Comparison of ENCODE assay signal across 22 cellular contexts in the genomic region with DNA sequence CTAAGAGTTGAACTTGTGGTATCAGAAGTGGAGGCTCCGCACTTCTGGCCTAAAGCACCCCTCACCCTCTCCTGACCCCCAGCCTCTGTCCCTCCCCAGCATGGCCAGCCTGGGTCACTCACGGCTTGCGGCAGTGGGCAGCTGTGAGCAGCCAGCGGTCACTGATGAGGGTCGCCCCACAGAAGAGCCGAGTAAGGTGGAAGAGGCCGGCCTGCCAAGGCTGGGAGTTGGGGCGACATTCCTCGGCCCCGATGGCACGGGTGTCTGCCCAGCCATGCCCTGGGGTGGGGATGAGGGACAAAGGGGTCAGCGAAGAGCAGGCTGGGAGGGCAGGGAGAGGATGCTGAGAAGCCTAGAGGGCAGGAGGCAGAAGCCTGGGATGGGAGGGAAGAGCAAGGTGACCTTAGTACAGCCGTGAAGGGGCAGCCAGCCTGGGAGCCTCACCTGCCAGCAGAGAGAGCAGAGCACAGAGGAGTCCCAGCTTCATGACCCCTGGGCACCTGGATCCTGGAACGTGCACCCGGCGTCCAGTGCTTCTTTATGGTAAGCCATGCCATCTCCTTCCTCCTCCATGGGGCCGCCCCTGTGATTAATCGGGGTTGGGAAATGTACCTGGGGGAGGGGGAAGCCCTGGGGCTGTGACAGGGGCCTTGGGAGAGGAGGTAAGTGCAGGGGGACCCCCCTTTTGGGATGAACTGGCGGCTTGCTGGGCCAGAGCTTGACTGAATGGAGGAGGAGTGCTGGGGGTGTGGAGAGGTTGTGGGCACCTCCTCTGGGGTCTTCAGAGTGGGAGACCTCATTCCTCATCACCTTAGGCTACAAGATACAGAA. TPM values are rescaled to one million over a fixed set of nuclear protein-coding genes. Genes with fewer than 3 reads are reported as not detected.
DNase-seq lines count a peak whose midpoint lies in the region; ATAC-seq and TF ChIP-seq lines count a peak whose summit lies in the region.
"Had no signal": no experiment of that assay in that cellular context is flagged by ENCODE, and none has a peak within 500 bp of the region (broad histone marks: within the 10 kb centered on the region; RNA-seq: fewer than 3 reads in every experiment).

No MANE protein-coding gene starts in this region.

- H3K4me3 Mint-ChIP-seq in CD14-positive monocyte, result no peak overlapping the region
- no peak overlapping the region for H3K4me3 Mint-ChIP-seq in H9

- TF ChIP-seq POLR2A in esophagus squamous epithelium (IDR thresholded peaks at IDR 0.05) (no peak), sigmoid colon (IDR thresholded peaks at IDR 0.05) (no peak)

- H4K91ac ChIP-seq in H9 (ENCODE audit: insufficient read length, low read depth, low read length), result no peak overlapping the region

- no peak overlapping the region for H2BK20ac ChIP-seq in H9 (ENCODE audit: low read depth, low read length, poor library complexity, severe bottlenecking)

- no peaks in the 10 kb centered on the region for H4K20me1 ChIP-seq in H9 (ENCODE audit: control insufficient read depth, insufficient read depth, insufficient read length)

- no peak overlapping the region for H2BK120ac ChIP-seq in H9 (ENCODE audit: low read depth, low read length, poor library complexity, severe bottlenecking)

- peaks cover 0 to 2% (median 0%) of the 10 kb centered on the region in 7 donors for H3K9me3 Mint-ChIP-seq in CD14-positive monocyte
- H3K9me3 Mint-ChIP-seq in H9, result no peaks in the 10 kb centered on the region

- peaks cover 3% of the 10 kb centered on the region for H3K23me2 ChIP-seq in H9 (ENCODE audit: insufficient read length, low read depth, low read length, poor library complexity, severe bottlenecking)

- H2BK12ac ChIP-seq in H9 (ENCODE audit: insufficient read length, low read depth, low read length), result no peak overlapping the region

- H3K23ac ChIP-seq in H9 (ENCODE audit: insufficient read length, low read depth, low read length), result no peak overlapping the region

- no peak overlapping the region for H3K9ac ChIP-seq in H9 (ENCODE audit: extremely low read depth, insufficient read length, low read length)

- H3K56ac ChIP-seq in H9 (ENCODE audit: insufficient read length, low read depth, low read length), result no peak overlapping the region

- H3K4ac ChIP-seq in H9 (ENCODE audit: low read depth, low read length), result no peak overlapping the region

- no peak overlapping the region for H2AK5ac ChIP-seq in H9 (ENCODE audit: insufficient read length, low read length)

- no peak for ATAC-seq in HG03354 (IDR thresholded peaks at IDR 0.05; ENCODE audit: poor library complexity, severe bottlenecking, unreplicated experiment)
- ATAC-seq: GM12878 had no signal

- H3K27me3 Mint-ChIP-seq in CD14-positive monocyte (ENCODE audit: low read depth in 3 of 3) (peaks cover 14 to 36% (median 29%) of the 10 kb centered on the region in 3 donors), H9 (ENCODE audit: low read depth) (peaks cover 51% of the 10 kb centered on the region)

- H3K27ac Mint-ChIP-seq in CD14-positive monocyte (no peak overlapping the region), H9 (no peak overlapping the region)

- H3T11ph ChIP-seq in H9 (ENCODE audit: low read length), result no peak overlapping the region

- H3K27me3 ChIP-seq in H9 (ENCODE audit: insufficient read depth, low read length) (no peaks in the 10 kb centered on the region), esophagus squamous epithelium (peaks cover 0 to 58% (median 0%) of the 10 kb centered on the region in 4 donors), sigmoid colon (peaks cover 0 to 55% (median 21%) of the 10 kb centered on the region in 3 donors)

- WGBS in H9 (ENCODE audit: extremely low coverage, insufficient read length, low lambda C conversion rate), result no CpG with 5 or more reads among the region's 19 CpGs
- WGBS in esophagus squamous epithelium, 2 donors, result 44 to 52% methylated on average over 5 to 8 of the region's 19 CpGs
- 72 to 74% methylated on average over 19 of the region's 19 CpGs for WGBS in sigmoid colon, 2 donors

- no peak overlapping the region for H3K18ac ChIP-seq in H9 (ENCODE audit: insufficient read length, low read depth, low read length)

- no peak overlapping the region for H2BK5ac ChIP-seq in H9 (ENCODE audit: insufficient read length, low read length)

- H3K4me1 Mint-ChIP-seq in CD14-positive monocyte (no peaks in the 10 kb centered on the region), H9 (peaks cover 3 to 6% of the 10 kb centered on the region in 2 experiments; a peak in 3 of 4 replicates)

- H4K5ac ChIP-seq in H9 (ENCODE audit: insufficient read length, low read depth, low read length), result no peak overlapping the region

- no peak overlapping the region for H2AFZ ChIP-seq in H9 (ENCODE audit: low read length)

- no peak overlapping the region for H3K4me3 ChIP-seq in esophagus squamous epithelium
- no peak overlapping the region for H3K4me3 ChIP-seq in sigmoid colon
- H3K4me3 ChIP-seq: A549, GM12878 had no signal

- H3K79me1 ChIP-seq in H9 (ENCODE audit: insufficient read depth, low read depth, low read length, poor library complexity, severe bottlenecking), result no peaks in the 10 kb centered on the region

- no peak overlapping the region for H4K8ac ChIP-seq in H9 (replicated peaks; ENCODE audit: insufficient read length, low read depth, low read length)

- no peak for TF ChIP-seq EP300 in sigmoid colon (IDR thresholded peaks at IDR 0.05)

- TF ChIP-seq CTCF in CD14-positive monocyte (IDR thresholded peaks at IDR 0.05) (no peak), H9 (conservative IDR thresholded peaks at IDR 0.05) (no peak), esophagus squamous epithelium (IDR thresholded peaks at IDR 0.05) (no peak), sigmoid colon (IDR thresholded peaks at IDR 0.05) (no peak), GM10266 (IDR thresholded peaks at IDR 0.05; ENCODE audit: control insufficient read depth, insufficient read depth, low read depth, missing control alignments) (no peak)

- peaks cover 0 to 4% (median 0%) of the 10 kb centered on the region in 3 donors for H3K36me3 ChIP-seq in esophagus squamous epithelium
- no peaks in the 10 kb centered on the region for H3K36me3 ChIP-seq in sigmoid colon
- H3K36me3 ChIP-seq: BE2C had no signal

- DNase-seq in CD14-positive monocyte (ENCODE audit: low spot score) (peak; percentile 27), H9 (no peak), esophagus squamous epithelium (lab: John Stamatoyannopoulos, UW) (no peak), sigmoid colon (peak; percentile 44), GM10266 (ENCODE audit: extremely low spot score) (no peak), RKO (ENCODE audit: low spot score) (no peak)
- DNase-seq: BE2C; CD4-positive, CD25-positive, alpha-beta regulatory T cell; DMS79 treated with DMSO at 0.1 percent for 48 hours; HCEC 1CT; KG1; NCI-H1092; NCI-H1436 treated with DMSO at 0.1 percent for 48 hours; NCI-H2029 treated with DMSO at 0.1 percent for 48 hours; NCI-H2171; NCI-H345; NCI-H524; NCI-H774; NK-92 treated with Interleukin-12 subunit alpha and Interleukin-12 subunit beta, amount 100 ng/mL, for 24 hours had no signal

- H3K4me1 ChIP-seq in H9 (ENCODE audit: insufficient read depth, low read length) (no peaks in the 10 kb centered on the region), esophagus squamous epithelium (peaks cover 3 to 25% (median 10%) of the 10 kb centered on the region in 3 donors), sigmoid colon (no peaks in the 10 kb centered on the region)
- H3K4me1 ChIP-seq: A549, BE2C had no signal

- intact Hi-C loops in CD14-positive monocyte (cut with micrococcal nuclease) (no loop called here), esophagus squamous epithelium (cut with DNase I) (no loop called here), sigmoid colon (cut with DNase I) (no loop called here)

- no peaks in the 10 kb centered on the region for H3K36me3 Mint-ChIP-seq in CD14-positive monocyte
- no peaks in the 10 kb centered on the region for H3K36me3 Mint-ChIP-seq in H9 (ENCODE audit: insufficient read depth in 1 of 3, low read depth in 3 of 3)
- H3K36me3 Mint-ChIP-seq: CD4-positive, CD25-positive, alpha-beta regulatory T cell had no signal

- H2BK15ac ChIP-seq in H9 (ENCODE audit: low read depth, low read length), result no peak overlapping the region

- no peak overlapping the region for H3K27ac ChIP-seq in H9 (ENCODE audit: insufficient read length, low read depth, low read length)
- peak overlapping the region in 3 of 4 donors; percentile 61 to 63 (median 63) for H3K27ac ChIP-seq in esophagus squamous epithelium
- H3K27ac ChIP-seq in sigmoid colon, result no peak overlapping the region
- H3K27ac ChIP-seq: A549 had no signal

- peak overlapping the region; percentile 36; the same call in 1 of the 2 replicates for H3K14ac ChIP-seq in H9 (ENCODE audit: insufficient read depth, low read length)

- H3K79me2 ChIP-seq in H9 (ENCODE audit: insufficient read depth, low read length), result no peaks in the 10 kb centered on the region

- no peak overlapping the region for H3K4me2 ChIP-seq in H9 (ENCODE audit: insufficient read depth, insufficient read length, low read length)
- H3K4me2 ChIP-seq: A549 had no signal

- H3K9me3 ChIP-seq in H9 (ENCODE audit: control insufficient read depth, low read depth, low read length) (no peaks in the 10 kb centered on the region), esophagus squamous epithelium (no peaks in the 10 kb centered on the region), sigmoid colon (no peaks in the 10 kb centered on the region)
- H3K9me3 ChIP-seq: A549, BE2C had no signal

RNA-seq across cellular contexts. Expression of gene KLK8, which starts 7.9 kb away (rescaled TPM):
- not detected for polyA plus RNA-seq in CD14-positive monocyte
- total RNA-seq in H9 (2021), result 2.7 and 2.9 TPM in 2 replicates
- 100 to 1,000 TPM in 3 of 4 donors, 10 to 100 TPM in 1; 32.8 to 235 (median 191) TPM for total RNA-seq in esophagus squamous epithelium
- total RNA-seq in sigmoid colon, result not detected
- not detected for polyA plus RNA-seq in sigmoid colon
- total RNA-seq: CD4-positive, CD25-positive, alpha-beta regulatory T cell; GM12878 had no signal
- polyA plus RNA-seq: A549; CD4-positive, CD25-positive, alpha-beta regulatory T cell; GM12878 had no signal

RNA-seq across cellular contexts. Expression of gene KLK10, which starts 10.2 kb away (rescaled TPM):
- polyA plus RNA-seq in CD14-positive monocyte, result not detected
- 1.3 and 1.4 TPM in 2 replicates for total RNA-seq in H9 (2021)
- total RNA-seq in esophagus squamous epithelium, result 100 to 1,000 TPM in 3 of 4 donors, 10 to 100 TPM in 1; 73.4 to 816 (median 310) TPM
- total RNA-seq in sigmoid colon, result 1 to 10 TPM in 1 of 4 donors, under 1 TPM in 1, not detected in 2; 0.82 to 2.5 TPM
- under 1 TPM; 0.60 to 0.69 (median 0.67) TPM for polyA plus RNA-seq in sigmoid colon
- total RNA-seq: CD4-positive, CD25-positive, alpha-beta regulatory T cell; GM12878 had no signal
- polyA plus RNA-seq: CD4-positive, CD25-positive, alpha-beta regulatory T cell; GM12878 had no signal

RNA-seq across cellular contexts. Expression of gene KLK11, which starts 17.1 kb away (rescaled TPM):
- polyA plus RNA-seq in CD14-positive monocyte (not detected), sigmoid colon (under 1 TPM in 1 of 3 donors, not detected in 2; 0.76 TPM)
- total RNA-seq in H9 (2021) (not detected in 2 replicates), esophagus squamous epithelium (100 to 1,000 TPM; 171 to 460 (median 244) TPM), sigmoid colon (under 1 TPM in 1 of 4 donors, not detected in 3; 0.71 TPM)
- total RNA-seq: CD4-positive, CD25-positive, alpha-beta regulatory T cell; GM12878 had no signal
- polyA plus RNA-seq: A549; CD4-positive, CD25-positive, alpha-beta regulatory T cell; GM12878 had no signal

RNA-seq across cellular contexts. Expression of gene KLK12, which starts 25.5 kb away (rescaled TPM):
- polyA plus RNA-seq in CD14-positive monocyte (not detected), sigmoid colon (1 to 10 TPM in 1 of 3 donors, not detected in 2; 2.6 TPM)
- total RNA-seq in H9 (2021) (not detected in 2 replicates), esophagus squamous epithelium (100 to 1,000 TPM in 2 of 4 donors, 10 to 100 TPM in 2; 16.2 to 231 (median 115) TPM), sigmoid colon (not detected)
- total RNA-seq: CD4-positive, CD25-positive, alpha-beta regulatory T cell; GM12878 had no signal
- polyA plus RNA-seq: A549; CD4-positive, CD25-positive, alpha-beta regulatory T cell; GM12878 had no signal

RNA-seq across cellular contexts. Expression of gene KLK7, which starts 25.6 kb away (rescaled TPM):
- polyA plus RNA-seq in CD14-positive monocyte, result not detected
- total RNA-seq in H9 (2021), result 0.13 and 0.52 TPM in 2 replicates
- 100 to 1,000 TPM in 3 of 4 donors, 1 to 10 TPM in 1; 9.5 to 309 (median 198) TPM for total RNA-seq in esophagus squamous epithelium
- total RNA-seq in sigmoid colon, result not detected
- polyA plus RNA-seq in sigmoid colon, result not detected
- total RNA-seq: CD4-positive, CD25-positive, alpha-beta regulatory T cell; GM12878 had no signal
- polyA plus RNA-seq: A549; CD4-positive, CD25-positive, alpha-beta regulatory T cell; GM12878 had no signal

Comparison
In these comparisons a context has a peak if more than half of its experiments do, and no peak if none do; other contexts are left out.
1. DNase-seq: peak in CD14-positive monocyte (single experiment) and sigmoid colon (single experiment); none in H9 (single experiment), esophagus squamous epithelium (single experiment), GM10266 (single experiment) and RKO (single experiment).
2. H3K27ac ChIP-seq: peak in esophagus squamous epithelium (3 of 4); none in H9 (single experiment) and sigmoid colon (0 of 4).
3. RNA of gene KLK10, which starts 10.2 kb away (total RNA-seq): 73.4 to 816 TPM in esophagus squamous epithelium; 1.3 to 1.4 TPM in H9 and 0.82 to 2.5 TPM in sigmoid colon; every median in the first group is over 10 times any median in the second.
4. RNA of gene KLK11, which starts 17.1 kb away (total RNA-seq): 171 to 460 TPM in esophagus squamous epithelium; not detected in H9 and 0.71 TPM in sigmoid colon; every median in the first group is over 100 times any median in the second.